In the genomic region with DNA sequence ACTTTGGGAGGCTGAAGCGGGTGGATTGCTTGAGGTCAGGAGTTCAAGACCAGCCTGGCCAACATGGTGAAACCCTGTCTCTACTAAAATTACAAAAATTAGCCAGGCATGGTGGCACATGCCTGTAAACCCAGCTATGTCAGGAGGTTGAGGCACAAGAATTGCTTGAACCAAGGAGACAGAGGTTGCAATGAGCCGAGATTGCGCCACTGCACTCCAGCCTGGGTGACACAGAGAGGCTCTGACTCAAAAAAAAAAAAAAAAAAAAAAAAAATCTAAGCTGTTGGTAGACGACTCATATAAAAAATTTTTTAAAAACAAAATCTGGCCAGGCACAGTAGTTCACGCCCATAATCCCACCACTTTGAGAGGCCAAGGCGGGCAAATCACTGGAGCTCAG, we compare ENCODE assay signal across 2 cellular contexts. TPM values are rescaled to one million over a fixed set of nuclear protein-coding genes. Genes with fewer than 3 reads are reported as not detected.
"Had no signal": no experiment of that assay in that cellular context is flagged by ENCODE, and none has a peak within 500 bp of the region (broad histone marks: within the 10 kb centered on the region; RNA-seq: fewer than 3 reads in every experiment).

No MANE protein-coding gene starts in this region.

RNA-seq across cellular contexts. Expression of gene WNT2B, which starts 21.1 kb away (rescaled TPM):
- total RNA-seq: activated CD4-positive, alpha-beta T cell treated with anti-CD3 and anti-CD28 coated beads, Interleukin-2, amount 10 ng/mL, durations not matched to agents 7 days and 5 days; activated CD8-positive, alpha-beta T cell treated with anti-CD3 and anti-CD28 coated beads, Interleukin-2, amount 10 ng/mL, durations not matched to agents 7 days and 5 days had no signal
